3 cellular contexts compared by ENCODE assay signal in the genomic region with DNA sequence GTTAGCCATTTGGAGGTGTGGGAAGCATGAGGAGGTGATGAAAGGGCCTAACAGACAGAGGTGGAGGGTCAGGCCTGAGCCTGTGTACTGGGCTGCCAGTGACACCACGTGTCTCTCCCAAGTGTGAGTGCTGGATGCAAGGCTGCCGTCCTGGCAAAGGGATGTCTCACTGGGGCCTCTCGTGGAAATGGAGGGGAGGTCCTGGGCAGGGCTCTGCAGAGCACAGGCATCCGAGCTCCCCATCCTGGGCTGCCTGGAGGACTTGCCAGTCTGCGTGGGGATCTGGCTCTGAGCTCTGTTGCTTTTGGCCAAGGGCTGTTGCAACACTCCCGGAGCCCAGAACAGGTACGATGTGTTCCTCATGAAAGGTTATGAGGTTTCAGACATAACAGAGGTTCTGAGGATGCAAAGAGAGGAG.
TF ChIP-seq lines count a peak whose summit lies in the region.

No MANE protein-coding gene starts in this region.

TF ChIP-seq in IMR-90, 13 proteins besides CTCF, POLR2A, EP300 and RAD21:
- TF ChIP-seq NFE2L2 (IDR thresholded peaks at IDR 0.05; ENCODE audit: low read depth, low read length) (no peak), MXI1 (IDR thresholded peaks at IDR 0.05; ENCODE audit: borderline replicate concordance, low read depth, low read length) (no peak), CHD1 (IDR thresholded peaks at IDR 0.05; ENCODE audit: low read depth, low read length) (no peak), FOS (IDR thresholded peaks at IDR 0.05; ENCODE audit: low read depth, low read length) (no peak), BHLHE40 (IDR thresholded peaks at IDR 0.05; ENCODE audit: low read depth, low read length) (no peak), SMC3 (IDR thresholded peaks at IDR 0.05; ENCODE audit: low read depth, low read length) (no peak)
- TF ChIP-seq, protein P1, sequence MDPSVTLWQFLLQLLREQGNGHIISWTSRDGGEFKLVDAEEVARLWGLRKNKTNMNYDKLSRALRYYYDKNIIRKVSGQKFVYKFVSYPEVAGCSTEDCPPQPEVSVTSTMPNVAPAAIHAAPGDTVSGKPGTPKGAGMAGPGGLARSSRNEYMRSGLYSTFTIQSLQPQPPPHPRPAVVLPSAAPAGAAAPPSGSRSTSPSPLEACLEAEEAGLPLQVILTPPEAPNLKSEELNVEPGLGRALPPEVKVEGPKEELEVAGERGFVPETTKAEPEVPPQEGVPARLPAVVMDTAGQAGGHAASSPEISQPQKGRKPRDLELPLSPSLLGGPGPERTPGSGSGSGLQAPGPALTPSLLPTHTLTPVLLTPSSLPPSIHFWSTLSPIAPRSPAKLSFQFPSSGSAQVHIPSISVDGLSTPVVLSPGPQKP (IDR thresholded peaks at IDR 0.05; ENCODE audit: borderline replicate concordance, low read depth, low read length) = no peak

TF ChIP-seq in GM23338, 12 proteins besides CTCF, POLR2A, EP300 and RAD21 (continues in another document):
- TF ChIP-seq, protein P2, sequence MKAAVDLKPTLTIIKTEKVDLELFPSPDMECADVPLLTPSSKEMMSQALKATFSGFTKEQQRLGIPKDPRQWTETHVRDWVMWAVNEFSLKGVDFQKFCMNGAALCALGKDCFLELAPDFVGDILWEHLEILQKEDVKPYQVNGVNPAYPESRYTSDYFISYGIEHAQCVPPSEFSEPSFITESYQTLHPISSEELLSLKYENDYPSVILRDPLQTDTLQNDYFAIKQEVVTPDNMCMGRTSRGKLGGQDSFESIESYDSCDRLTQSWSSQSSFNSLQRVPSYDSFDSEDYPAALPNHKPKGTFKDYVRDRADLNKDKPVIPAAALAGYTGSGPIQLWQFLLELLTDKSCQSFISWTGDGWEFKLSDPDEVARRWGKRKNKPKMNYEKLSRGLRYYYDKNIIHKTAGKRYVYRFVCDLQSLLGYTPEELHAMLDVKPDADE (IDR thresholded peaks at IDR 0.05) = no peak
- TF ChIP-seq NANOG (IDR thresholded peaks at IDR 0.05; ENCODE audit: borderline replicate concordance) (no peak), ZNF114 (CRISPR knock-in tag; IDR thresholded peaks at IDR 0.05) (no peak), CREB1 (CRISPR knock-in tag; IDR thresholded peaks at IDR 0.05; ENCODE audit: low read depth) (no peak), JUNB (IDR thresholded peaks at IDR 0.05; ENCODE audit: unreplicated experiment) (no peak), EZH2phosphoT487 (IDR thresholded peaks at IDR 0.05; ENCODE audit: unreplicated experiment) (no peak), POLR2AphosphoS5 (IDR thresholded peaks at IDR 0.05; ENCODE audit: low read depth) (no peak), EZH2 (IDR thresholded peaks at IDR 0.05; ENCODE audit: low read depth, unreplicated experiment) (no peak), STAT1 (IDR thresholded peaks at IDR 0.05; ENCODE audit: unreplicated experiment) (no peak)
- TF ChIP-seq, protein P3, sequence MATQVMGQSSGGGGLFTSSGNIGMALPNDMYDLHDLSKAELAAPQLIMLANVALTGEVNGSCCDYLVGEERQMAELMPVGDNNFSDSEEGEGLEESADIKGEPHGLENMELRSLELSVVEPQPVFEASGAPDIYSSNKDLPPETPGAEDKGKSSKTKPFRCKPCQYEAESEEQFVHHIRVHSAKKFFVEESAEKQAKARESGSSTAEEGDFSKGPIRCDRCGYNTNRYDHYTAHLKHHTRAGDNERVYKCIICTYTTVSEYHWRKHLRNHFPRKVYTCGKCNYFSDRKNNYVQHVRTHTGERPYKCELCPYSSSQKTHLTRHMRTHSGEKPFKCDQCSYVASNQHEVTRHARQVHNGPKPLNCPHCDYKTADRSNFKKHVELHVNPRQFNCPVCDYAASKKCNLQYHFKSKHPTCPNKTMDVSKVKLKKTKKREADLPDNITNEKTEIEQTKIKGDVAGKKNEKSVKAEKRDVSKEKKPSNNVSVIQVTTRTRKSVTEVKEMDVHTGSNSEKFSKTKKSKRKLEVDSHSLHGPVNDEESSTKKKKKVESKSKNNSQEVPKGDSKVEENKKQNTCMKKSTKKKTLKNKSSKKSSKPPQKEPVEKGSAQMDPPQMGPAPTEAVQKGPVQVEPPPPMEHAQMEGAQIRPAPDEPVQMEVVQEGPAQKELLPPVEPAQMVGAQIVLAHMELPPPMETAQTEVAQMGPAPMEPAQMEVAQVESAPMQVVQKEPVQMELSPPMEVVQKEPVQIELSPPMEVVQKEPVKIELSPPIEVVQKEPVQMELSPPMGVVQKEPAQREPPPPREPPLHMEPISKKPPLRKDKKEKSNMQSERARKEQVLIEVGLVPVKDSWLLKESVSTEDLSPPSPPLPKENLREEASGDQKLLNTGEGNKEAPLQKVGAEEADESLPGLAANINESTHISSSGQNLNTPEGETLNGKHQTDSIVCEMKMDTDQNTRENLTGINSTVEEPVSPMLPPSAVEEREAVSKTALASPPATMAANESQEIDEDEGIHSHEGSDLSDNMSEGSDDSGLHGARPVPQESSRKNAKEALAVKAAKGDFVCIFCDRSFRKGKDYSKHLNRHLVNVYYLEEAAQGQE (IDR thresholded peaks at IDR 0.05; ENCODE audit: unreplicated experiment) = no peak

TF ChIP-seq in SK-N-SH treated with all-trans-retinoic acid at 6 μM for 48 hours, 23 proteins besides CTCF, POLR2A, EP300 and RAD21:
- TF ChIP-seq ZNF565 (CRISPR knock-in tag; conservative IDR thresholded peaks at IDR 0.05; ENCODE audit: low read depth) (no peak), BACH2 (CRISPR knock-in tag; IDR thresholded peaks at IDR 0.05; ENCODE audit: borderline replicate concordance) (no peak), TOX (CRISPR knock-in tag; IDR thresholded peaks at IDR 0.05; ENCODE audit: borderline replicate concordance) (no peak), ISL1 (CRISPR knock-in tag; IDR thresholded peaks at IDR 0.05) (no peak), ZNF70 (CRISPR knock-in tag; IDR thresholded peaks at IDR 0.05) (no peak), ESRRG (CRISPR knock-in tag; IDR thresholded peaks at IDR 0.05) (no peak), OSR1 (CRISPR knock-in tag; IDR thresholded peaks at IDR 0.05) (no peak), TCF4 (CRISPR knock-in tag; IDR thresholded peaks at IDR 0.05; ENCODE audit: borderline replicate concordance) (no peak), CSDC2 (CRISPR knock-in tag; IDR thresholded peaks at IDR 0.05) (no peak), ARNTL (CRISPR knock-in tag; IDR thresholded peaks at IDR 0.05; ENCODE audit: borderline replicate concordance, low read depth) (no peak), GLIS3 (CRISPR knock-in tag; IDR thresholded peaks at IDR 0.05) (no peak), SNAI2 (CRISPR knock-in tag; IDR thresholded peaks at IDR 0.05) (no peak), RARB (CRISPR knock-in tag; IDR thresholded peaks at IDR 0.05) (no peak), ZFP30 (CRISPR knock-in tag; IDR thresholded peaks at IDR 0.05) (no peak), PPARA (CRISPR knock-in tag; IDR thresholded peaks at IDR 0.05; ENCODE audit: borderline replicate concordance) (no peak), ZFP3 (CRISPR knock-in tag; IDR thresholded peaks at IDR 0.05) (no peak)
- TF ChIP-seq, protein P4, sequence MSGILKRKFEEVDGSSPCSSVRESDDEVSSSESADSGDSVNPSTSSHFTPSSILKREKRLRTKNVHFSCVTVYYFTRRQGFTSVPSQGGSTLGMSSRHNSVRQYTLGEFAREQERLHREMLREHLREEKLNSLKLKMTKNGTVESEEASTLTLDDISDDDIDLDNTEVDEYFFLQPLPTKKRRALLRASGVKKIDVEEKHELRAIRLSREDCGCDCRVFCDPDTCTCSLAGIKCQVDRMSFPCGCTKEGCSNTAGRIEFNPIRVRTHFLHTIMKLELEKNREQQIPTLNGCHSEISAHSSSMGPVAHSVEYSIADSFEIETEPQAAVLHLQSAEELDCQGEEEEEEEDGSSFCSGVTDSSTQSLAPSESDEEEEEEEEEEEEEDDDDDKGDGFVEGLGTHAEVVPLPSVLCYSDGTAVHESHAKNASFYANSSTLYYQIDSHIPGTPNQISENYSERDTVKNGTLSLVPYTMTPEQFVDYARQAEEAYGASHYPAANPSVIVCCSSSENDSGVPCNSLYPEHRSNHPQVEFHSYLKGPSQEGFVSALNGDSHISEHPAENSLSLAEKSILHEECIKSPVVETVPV (CRISPR knock-in tag; IDR thresholded peaks at IDR 0.05) = no peak
- TF ChIP-seq, protein P5, sequence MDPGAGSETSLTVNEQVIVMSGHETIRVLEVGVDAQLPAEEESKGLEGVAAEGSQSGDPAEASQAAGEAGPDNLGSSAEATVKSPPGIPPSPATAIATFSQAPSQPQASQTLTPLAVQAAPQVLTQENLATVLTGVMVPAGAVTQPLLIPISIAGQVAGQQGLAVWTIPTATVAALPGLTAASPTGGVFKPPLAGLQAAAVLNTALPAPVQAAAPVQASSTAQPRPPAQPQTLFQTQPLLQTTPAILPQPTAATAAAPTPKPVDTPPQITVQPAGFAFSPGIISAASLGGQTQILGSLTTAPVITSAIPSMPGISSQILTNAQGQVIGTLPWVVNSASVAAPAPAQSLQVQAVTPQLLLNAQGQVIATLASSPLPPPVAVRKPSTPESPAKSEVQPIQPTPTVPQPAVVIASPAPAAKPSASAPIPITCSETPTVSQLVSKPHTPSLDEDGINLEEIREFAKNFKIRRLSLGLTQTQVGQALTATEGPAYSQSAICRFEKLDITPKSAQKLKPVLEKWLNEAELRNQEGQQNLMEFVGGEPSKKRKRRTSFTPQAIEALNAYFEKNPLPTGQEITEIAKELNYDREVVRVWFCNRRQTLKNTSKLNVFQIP (CRISPR knock-in tag; IDR thresholded peaks at IDR 0.05; ENCODE audit: borderline replicate concordance, low read depth) = no peak
- TF ChIP-seq, protein P6, sequence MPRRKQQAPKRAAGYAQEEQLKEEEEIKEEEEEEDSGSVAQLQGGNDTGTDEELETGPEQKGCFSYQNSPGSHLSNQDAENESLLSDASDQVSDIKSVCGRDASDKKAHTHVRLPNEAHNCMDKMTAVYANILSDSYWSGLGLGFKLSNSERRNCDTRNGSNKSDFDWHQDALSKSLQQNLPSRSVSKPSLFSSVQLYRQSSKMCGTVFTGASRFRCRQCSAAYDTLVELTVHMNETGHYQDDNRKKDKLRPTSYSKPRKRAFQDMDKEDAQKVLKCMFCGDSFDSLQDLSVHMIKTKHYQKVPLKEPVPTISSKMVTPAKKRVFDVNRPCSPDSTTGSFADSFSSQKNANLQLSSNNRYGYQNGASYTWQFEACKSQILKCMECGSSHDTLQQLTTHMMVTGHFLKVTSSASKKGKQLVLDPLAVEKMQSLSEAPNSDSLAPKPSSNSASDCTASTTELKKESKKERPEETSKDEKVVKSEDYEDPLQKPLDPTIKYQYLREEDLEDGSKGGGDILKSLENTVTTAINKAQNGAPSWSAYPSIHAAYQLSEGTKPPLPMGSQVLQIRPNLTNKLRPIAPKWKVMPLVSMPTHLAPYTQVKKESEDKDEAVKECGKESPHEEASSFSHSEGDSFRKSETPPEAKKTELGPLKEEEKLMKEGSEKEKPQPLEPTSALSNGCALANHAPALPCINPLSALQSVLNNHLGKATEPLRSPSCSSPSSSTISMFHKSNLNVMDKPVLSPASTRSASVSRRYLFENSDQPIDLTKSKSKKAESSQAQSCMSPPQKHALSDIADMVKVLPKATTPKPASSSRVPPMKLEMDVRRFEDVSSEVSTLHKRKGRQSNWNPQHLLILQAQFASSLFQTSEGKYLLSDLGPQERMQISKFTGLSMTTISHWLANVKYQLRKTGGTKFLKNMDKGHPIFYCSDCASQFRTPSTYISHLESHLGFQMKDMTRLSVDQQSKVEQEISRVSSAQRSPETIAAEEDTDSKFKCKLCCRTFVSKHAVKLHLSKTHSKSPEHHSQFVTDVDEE (CRISPR knock-in tag; IDR thresholded peaks at IDR 0.05) = no peak
